1 cellular context compared by ENCODE assay signal in genomic region chr17:64007838-64008282, GRCh38.
TF ChIP-seq lines count a peak whose summit lies in the region.

No MANE protein-coding gene starts in this region.

TF ChIP-seq in HepG2, 621 proteins besides CTCF, POLR2A, EP300 and RAD21 (continued from another document):
- 0 out of 2 replicates have a peak, but pooled peaks have one; percentile 30 for TF ChIP-seq MIER2 (CRISPR knock-in tag; IDR thresholded peaks at IDR 0.05)
- peak; percentile 43; the same call in 1 of the 2 replicates for TF ChIP-seq TBX2 (CRISPR knock-in tag; IDR thresholded peaks at IDR 0.05; ENCODE audit: borderline replicate concordance)
- 0 out of 2 replicates have a peak, but pooled peaks have one; percentile 16 for TF ChIP-seq ZHX2 (IDR thresholded peaks at IDR 0.05; ENCODE audit: low read depth)
- TF ChIP-seq ZHX2 (CRISPR knock-in tag; IDR thresholded peaks at IDR 0.05; ENCODE audit: borderline replicate concordance), result no peak
- TF ChIP-seq XRCC5 (optimal IDR thresholded peaks at IDR 0.05; ENCODE audit: low read length), result peak; percentile 54
- TF ChIP-seq ZFX (CRISPR knock-in tag; IDR thresholded peaks at IDR 0.05; ENCODE audit: low read depth), result peak; percentile 36
- TF ChIP-seq SOX6 (IDR thresholded peaks at IDR 0.05), result no peak
- peak; percentile 59; the same call in 1 of the 2 replicates for TF ChIP-seq SOX6 (CRISPR knock-in tag; IDR thresholded peaks at IDR 0.05)
- no peak for TF ChIP-seq PRPF4 (IDR thresholded peaks at IDR 0.05; ENCODE audit: low read depth, low read length, poor library complexity, severe bottlenecking)
- peak; percentile 91 for TF ChIP-seq ESRRA (CRISPR knock-in tag; IDR thresholded peaks at IDR 0.05; ENCODE audit: low read depth)
- peak; percentile 70; the same call in 1 of the 2 replicates for TF ChIP-seq DPF2 (CRISPR knock-in tag; IDR thresholded peaks at IDR 0.05; ENCODE audit: borderline replicate concordance, low read depth)
